18 cellular contexts compared by ENCODE assay signal in genomic region chr7:31892099-31892787, GRCh38.
A peak's percentile ranks its signal among the peaks of the same experiment; 100 is the strongest.
DNase-seq lines count a peak whose midpoint lies in the region; ATAC-seq, FAIRE-seq and TF ChIP-seq lines count a peak whose summit lies in the region.
"Had no signal": no experiment of that assay in that cellular context is flagged by ENCODE, and none has a peak within 500 bp of the region (broad histone marks: within the 10 kb centered on the region; RNA-seq: fewer than 3 reads in every experiment).

No MANE protein-coding gene starts in this region.

- no peaks in the 10 kb centered on the region for H3K4me1 ChIP-seq in tibial nerve

- WGBS in tibial nerve, 2 donors: 78 to 90% methylated on average over 3 of the region's 3 CpGs

- no peaks in the 10 kb centered on the region for H3K36me3 ChIP-seq in tibial nerve

- H3K4me3 ChIP-seq in tibial nerve: no peak overlapping the region
- H3K4me3 ChIP-seq: skin epidermis had no signal

- no peaks in the 10 kb centered on the region for H3K9me3 ChIP-seq in tibial nerve

- no peak for TF ChIP-seq EP300 in tibial nerve (IDR thresholded peaks at IDR 0.05)

- peak; percentile 20 for FAIRE-seq in GM12891 (lab: Jason Lieb, UNC)
- FAIRE-seq: kidney had no signal

- H3K27ac ChIP-seq in tibial nerve: no peak overlapping the region
- H3K27ac ChIP-seq: skin epidermis had no signal

- peak; percentile 92 for ATAC-seq in HG02610 (IDR thresholded peaks at IDR 0.05; ENCODE audit: unreplicated experiment)
- peak; percentile 74 for ATAC-seq in HG03280 (IDR thresholded peaks at IDR 0.05; ENCODE audit: unreplicated experiment)
- ATAC-seq: activated CD4-positive, alpha-beta T cell treated with anti-CD3 and anti-CD28 coated beads for 36 hours; natural killer cell; SK-N-SH treated with all-trans-retinoic acid at 6 μM for 48 hours had no signal

- H3K27me3 ChIP-seq in tibial nerve: no peaks in the 10 kb centered on the region

- DNase-seq in GM12891 (ENCODE audit: insufficient read length, low spot score): no peak
- peak; percentile 2 for DNase-seq in GM19240 (ENCODE audit: insufficient read length, low spot score)
- no peak for DNase-seq in NCI-H69 (lab: John Stamatoyannopoulos, UW)
- no peak for DNase-seq in NCI-H82 treated with DMSO at 0.1 percent for 48 hours (lab: John Stamatoyannopoulos, UW; ENCODE audit: unreplicated experiment)
- DNase-seq in tibial nerve (ENCODE audit: low spot score in 2 of 2): no peak
- no peak for DNase-seq in stimulated activated CD4-positive, alpha-beta T cell treated with anti-CD3 and anti-CD28 coated beads, Interleukin-12 subunit alpha, Interleukin-12 subunit beta, amount 100 ng/mL, for 4 hours
- DNase-seq: activated CD4-positive, alpha-beta T cell treated with anti-CD3 and anti-CD28 coated beads for 36 hours; activated naive CD4-positive, alpha-beta T cell; cerebellar nuclear complex; EL; H9; kidney; natural killer cell; NCI-H446 treated with DMSO at 0.1 percent for 48 hours had no signal

- no peak for TF ChIP-seq CTCF in tibial nerve (IDR thresholded peaks at IDR 0.05)

- TF ChIP-seq POLR2A in GM12891 (IDR thresholded peaks at IDR 0.05; ENCODE audit: low read depth, low read length) (no peak), tibial nerve (IDR thresholded peaks at IDR 0.05) (no peak)

TF ChIP-seq in GM12891, 5 proteins besides CTCF, POLR2A, EP300 and RAD21:
- no peak for TF ChIP-seq TAF1 (IDR thresholded peaks at IDR 0.05; ENCODE audit: low read depth, low read length)
- peak; percentile 70; the same call in 1 of the 2 replicates for TF ChIP-seq POU2F2 (IDR thresholded peaks at IDR 0.05; ENCODE audit: low read depth, low read length)
TF ChIP-seq in GM12891: peak in this region for 1.
